18 cellular contexts compared by ENCODE assay signal in genomic region chr15:38682363-38682762, GRCh38.
DNase-seq lines count a peak whose midpoint lies in the region; ATAC-seq, FAIRE-seq and TF ChIP-seq lines count a peak whose summit lies in the region.
"Had no signal": no experiment of that assay in that cellular context is flagged by ENCODE, and none has a peak within 500 bp of the region (broad histone marks: within the 10 kb centered on the region; RNA-seq: fewer than 3 reads in every experiment).

No MANE protein-coding gene starts in this region.

- DNase-seq in HepG2 (ENCODE audit: low spot score) (no peak), right lobe of liver (no peak), Caco-2 (no peak)
- DNase-seq in stimulated activated naive B cell treated with anti-CD40 and anti-IgM and Interleukin-4, amounts not matched to agents 10 μg/mL and 1 μg/mL and 100 μg/mL, for 72 hours = no peak
- no peak for DNase-seq in CD4-positive, alpha-beta T cell
- DNase-seq: C1 segment of cervical spinal cord; DMS 273 treated with DMSO at 0.1 percent for 48 hours; NCI-H1105 treated with DMSO at 0.1 percent for 48 hours; NCI-H1694 treated with DMSO at 0.1 percent for 48 hours; NK-92 treated with Interleukin-12 subunit alpha and Interleukin-12 subunit beta, amount 100 ng/mL, for 24 hours; RPMI8226; SHP77 treated with DMSO at 0.1 percent for 48 hours had no signal

- H3K9ac ChIP-seq in HepG2 (ENCODE audit: insufficient read depth, low read depth, low read length) = no peak overlapping the region

- no peak overlapping the region for H2AFZ ChIP-seq in HepG2 (ENCODE audit: low read length)

- no peak overlapping the region for H3K4me3 ChIP-seq in HepG2 (replicated peaks in 1 of 3; ENCODE audit: insufficient read depth in 1 of 3, low read depth in 2 of 3, low read length in 3 of 3)
- no peak overlapping the region for H3K4me3 ChIP-seq in right lobe of liver
- H3K4me3 ChIP-seq in Caco-2 (ENCODE audit: low read depth, low read length) = no peak overlapping the region
- H3K4me3 ChIP-seq: A549, HAP-1 had no signal

- TF ChIP-seq POLR2A in HepG2 (IDR thresholded peaks at IDR 0.05; ENCODE audit: insufficient read depth in 1 of 2, low read depth in 2 of 2, low read length in 2 of 2) (no peak), right lobe of liver (IDR thresholded peaks at IDR 0.05) (no peak)

- H3K27ac ChIP-seq in HepG2 (ENCODE audit: extremely low read length, insufficient read depth, low read length) (no peak overlapping the region), right lobe of liver (no peak overlapping the region), KOPT-K1 (ENCODE audit: low read depth, low read length, poor library complexity, severe bottlenecking) (peak overlapping the region; percentile 97)
- no peak overlapping the region for H3K27ac ChIP-seq in CD4-positive, alpha-beta T cell (ENCODE audit: low read depth, low read length)
- H3K27ac ChIP-seq: A549 had no signal

- BruUV-seq in HepG2 (replicated peaks; lab: Mats Ljungman, UMichigan) = no TSS peak
- BruUV-seq in Caco-2 (replicated peaks; lab: Mats Ljungman, UMichigan) = no TSS peak

- H3K27ac Mint-ChIP-seq in activated T-helper 17 cell treated with anti-CD3 and anti-CD28 coated beads, Interleukin-2, amount 50 U/mL, for 72 hours = peak overlapping the region; percentile 90
- H3K27ac Mint-ChIP-seq in stimulated activated naive B cell treated with anti-CD40 and anti-IgM and Interleukin-4, amounts not matched to agents 10 μg/mL and 1 μg/mL and 100 μg/mL, for 72 hours = peak overlapping the region; percentile 39
- H3K27ac Mint-ChIP-seq in CD4-positive, alpha-beta T cell = no peak overlapping the region
- H3K27ac Mint-ChIP-seq in Caco-2 (ENCODE audit: unreplicated experiment) = no peak overlapping the region

- no peaks in the 10 kb centered on the region for H3K36me3 ChIP-seq in HepG2 (replicated peaks in 1 of 2; ENCODE audit: control insufficient read depth in 1 of 2, insufficient read depth in 2 of 2, low read length in 2 of 2)
- no peaks in the 10 kb centered on the region for H3K36me3 ChIP-seq in right lobe of liver
- no peaks in the 10 kb centered on the region for H3K36me3 ChIP-seq in KOPT-K1 (ENCODE audit: insufficient read depth, low read length)
- no peaks in the 10 kb centered on the region for H3K36me3 ChIP-seq in Caco-2 (ENCODE audit: control insufficient read depth, insufficient read depth, low read length)
- H3K36me3 ChIP-seq: HAP-1 had no signal

- POLR2A ChIA-PET in HepG2 (lab: Yijun Ruan, JAX) = no interaction called here
- POLR2A ChIA-PET in CD4-positive, alpha-beta T cell (lab: Charles Lee) = interaction anchor here (1.0 to 11.2 kb wide), 11 partner anchors 10 to 208 kb away, joined by 3 to 379 read pairs (median 6); partner anchors contain the start of gene RASGRP1
- POLR2A ChIA-PET in Caco-2 (lab: Charles Lee) = no interaction called here

- in situ Hi-C loops in HepG2 (cut with HindIII; ENCODE audit: extremely low pct_ligation_motif_present, low pct_unique_long_range_greater_than_20kb) = loop anchor here (10.0 to 25.0 kb wide), 2 partner anchors 208 to 670 kb away; no protein-coding TSS in a partner anchor

- H3K9me3 ChIP-seq in HepG2 (ENCODE audit: low read length) (no peaks in the 10 kb centered on the region), right lobe of liver (no peaks in the 10 kb centered on the region), KOPT-K1 (ENCODE audit: insufficient read depth, low read length, poor library complexity, severe bottlenecking) (no peaks in the 10 kb centered on the region), Caco-2 (no peaks in the 10 kb centered on the region)
- no peaks in the 10 kb centered on the region for H3K9me3 ChIP-seq in CD4-positive, alpha-beta T cell (ENCODE audit: control insufficient read depth, low read length)
- H3K9me3 ChIP-seq: A549, HAP-1 had no signal

- H3K79me2 ChIP-seq in HepG2 (ENCODE audit: insufficient read depth, low read length) = no peaks in the 10 kb centered on the region

- TF ChIP-seq EP300 in HepG2 (IDR thresholded peaks at IDR 0.05; ENCODE audit: low read depth in 2 of 2, low read length in 2 of 2) = no peak
- no peak for TF ChIP-seq EP300 in HepG2 (CRISPR knock-in tag; IDR thresholded peaks at IDR 0.05; ENCODE audit: borderline replicate concordance)

- no peaks in the 10 kb centered on the region for H3K36me3 Mint-ChIP-seq in activated T-helper 17 cell treated with anti-CD3 and anti-CD28 coated beads, Interleukin-2, amount 50 U/mL, for 72 hours (ENCODE audit: low read depth)
- H3K36me3 Mint-ChIP-seq in stimulated activated naive B cell treated with anti-CD40 and anti-IgM and Interleukin-4, amounts not matched to agents 10 μg/mL and 1 μg/mL and 100 μg/mL, for 72 hours = no peaks in the 10 kb centered on the region
- H3K36me3 Mint-ChIP-seq in CD4-positive, alpha-beta T cell (ENCODE audit: low read depth) = no peaks in the 10 kb centered on the region
- H3K36me3 Mint-ChIP-seq in Caco-2 (ENCODE audit: insufficient read depth, unreplicated experiment) = no peaks in the 10 kb centered on the region

- peaks cover 46% of the 10 kb centered on the region for H3K4me1 Mint-ChIP-seq in activated T-helper 17 cell treated with anti-CD3 and anti-CD28 coated beads, Interleukin-2, amount 50 U/mL, for 72 hours
- H3K4me1 Mint-ChIP-seq in stimulated activated naive B cell treated with anti-CD40 and anti-IgM and Interleukin-4, amounts not matched to agents 10 μg/mL and 1 μg/mL and 100 μg/mL, for 72 hours = peaks cover 17 to 37% of the 10 kb centered on the region in 2 donors
- peaks cover 84% of the 10 kb centered on the region for H3K4me1 Mint-ChIP-seq in CD4-positive, alpha-beta T cell (ENCODE audit: low read depth)
- peaks cover 4% of the 10 kb centered on the region for H3K4me1 Mint-ChIP-seq in Caco-2 (ENCODE audit: low read depth, unreplicated experiment)

- TF ChIP-seq CTCF in HepG2 (CRISPR knock-in tag; IDR thresholded peaks at IDR 0.05) (no peak), right lobe of liver (IDR thresholded peaks at IDR 0.05) (no peak), Caco-2 (IDR thresholded peaks at IDR 0.05; ENCODE audit: insufficient read depth in 1 of 2, low read depth in 1 of 2, low read length in 1 of 2, severe bottlenecking in 1 of 2, unreplicated experiment in 1 of 2) (no peak)
- no peak for TF ChIP-seq CTCF in CD4-positive, alpha-beta T cell (IDR thresholded peaks at IDR 0.05)

- no peaks in the 10 kb centered on the region for H3K4me1 ChIP-seq in HepG2 (ENCODE audit: insufficient read depth, low read length)
- H3K4me1 ChIP-seq in right lobe of liver = no peaks in the 10 kb centered on the region
- no peaks in the 10 kb centered on the region for H3K4me1 ChIP-seq in Caco-2
- H3K4me1 ChIP-seq: A549, HAP-1 had no signal

- H4K20me1 ChIP-seq in HepG2 (ENCODE audit: insufficient read depth, low read length) = no peaks in the 10 kb centered on the region

- H3K27me3 ChIP-seq in HepG2 (ENCODE audit: control insufficient read depth in 1 of 2, insufficient read depth in 2 of 2, low read length in 2 of 2) (no peaks in the 10 kb centered on the region; a peak in 1 of 5 replicates), right lobe of liver (no peaks in the 10 kb centered on the region), Caco-2 (replicated peaks; ENCODE audit: control insufficient read depth, insufficient read depth, low read length) (no peaks in the 10 kb centered on the region)
- no peaks in the 10 kb centered on the region for H3K27me3 ChIP-seq in CD4-positive, alpha-beta T cell (ENCODE audit: control insufficient read depth, insufficient read depth, low read length)

- CTCF ChIA-PET in HepG2 (lab: Yijun Ruan, JAX; ENCODE audit: low intra/inter-chr PET ratio, low total read pairs) (no interaction called here), Caco-2 (lab: Charles Lee) (interaction anchor here (0.9 kb wide), 1 partner anchor 118 kb away, joined by 9 read pairs; the partner anchor contains the start of gene RASGRP1)
- CTCF ChIA-PET in CD4-positive, alpha-beta T cell (lab: Charles Lee) = interaction anchor here (0.8 to 11.2 kb wide), 13 partner anchors 9 to 242 kb away, joined by 3 to 247 read pairs (median 6); partner anchors contain the start of gene RASGRP1

- H3K4me3 Mint-ChIP-seq in activated T-helper 17 cell treated with anti-CD3 and anti-CD28 coated beads, Interleukin-2, amount 50 U/mL, for 72 hours = no peak overlapping the region
- H3K4me3 Mint-ChIP-seq in stimulated activated naive B cell treated with anti-CD40 and anti-IgM and Interleukin-4, amounts not matched to agents 10 μg/mL and 1 μg/mL and 100 μg/mL, for 72 hours = no peak overlapping the region
- H3K4me3 Mint-ChIP-seq in CD4-positive, alpha-beta T cell = no peak overlapping the region
- no peak overlapping the region for H3K4me3 Mint-ChIP-seq in Caco-2 (ENCODE audit: unreplicated experiment)

- no peaks in the 10 kb centered on the region for H3K27me3 Mint-ChIP-seq in activated T-helper 17 cell treated with anti-CD3 and anti-CD28 coated beads, Interleukin-2, amount 50 U/mL, for 72 hours
- no peaks in the 10 kb centered on the region for H3K27me3 Mint-ChIP-seq in stimulated activated naive B cell treated with anti-CD40 and anti-IgM and Interleukin-4, amounts not matched to agents 10 μg/mL and 1 μg/mL and 100 μg/mL, for 72 hours
- H3K27me3 Mint-ChIP-seq in CD4-positive, alpha-beta T cell = no peaks in the 10 kb centered on the region
- H3K27me3 Mint-ChIP-seq in Caco-2 (ENCODE audit: insufficient read depth, unreplicated experiment) = peaks cover 6% of the 10 kb centered on the region

- FAIRE-seq in HepG2 (lab: Jason Lieb, UNC) = no peak
- FAIRE-seq: A549, G401.6 had no signal

- ATAC-seq in HepG2 (no peak), right lobe of liver (no peak)
- no peak for ATAC-seq in activated T-helper 17 cell treated with anti-CD3 and anti-CD28 coated beads, Interleukin-2, amount 50 U/mL, for 72 hours (replicated peaks)
- ATAC-seq in stimulated activated naive B cell treated with anti-CD40 and anti-IgM and Interleukin-4, amounts not matched to agents 10 μg/mL and 1 μg/mL and 100 μg/mL, for 72 hours (replicated peaks) = no peak
- ATAC-seq in CD4-positive, alpha-beta T cell (ENCODE audit: poor library complexity) = no peak
- ATAC-seq: A549, SK-N-SH treated with all-trans-retinoic acid at 6 μM for 48 hours had no signal

- peaks cover 5% of the 10 kb centered on the region for H3K9me3 Mint-ChIP-seq in activated T-helper 17 cell treated with anti-CD3 and anti-CD28 coated beads, Interleukin-2, amount 50 U/mL, for 72 hours
- H3K9me3 Mint-ChIP-seq in stimulated activated naive B cell treated with anti-CD40 and anti-IgM and Interleukin-4, amounts not matched to agents 10 μg/mL and 1 μg/mL and 100 μg/mL, for 72 hours = no peaks in the 10 kb centered on the region
- H3K9me3 Mint-ChIP-seq in CD4-positive, alpha-beta T cell = no peaks in the 10 kb centered on the region
- H3K9me3 Mint-ChIP-seq in Caco-2 (ENCODE audit: unreplicated experiment) = no peaks in the 10 kb centered on the region

- no peak for TF ChIP-seq RAD21 in HepG2 (CRISPR knock-in tag; IDR thresholded peaks at IDR 0.05)

- 0% methylated on average over 3 of the region's 3 CpGs for WGBS in HepG2 (ENCODE audit: low lambda C conversion rate)
- WGBS in right lobe of liver (ENCODE audit: insufficient coverage, low coverage, low lambda C conversion rate, missing lambda C conversion rate) = 43% methylated on average over 3 of the region's 3 CpGs

- intact Hi-C loops in HepG2 (cut with micrococcal nuclease; ENCODE audit: unreplicated experiment) (no loop called here), right lobe of liver (cut with DNase I) (loop anchor here in 1 of 2 donors (10.0 kb wide), 1 partner anchor 118 kb away; the partner anchor contains the start of gene RASGRP1), Caco-2 (cut with micrococcal nuclease; ENCODE audit: unreplicated experiment) (loop anchor here (5.0 kb wide), 1 partner anchor 680 kb away; no protein-coding TSS in a partner anchor)
- intact Hi-C loops in CD4-positive, alpha-beta T cell (cut with DNase I, micrococcal nuclease) = loop anchor here in 1 of 2 experiments (10.0 kb wide), 1 partner anchor 48 kb away; no protein-coding TSS in a partner anchor

- no peak overlapping the region for H3K4me2 ChIP-seq in HepG2 (ENCODE audit: low read depth, low read length)
- H3K4me2 ChIP-seq: A549 had no signal

Comparison
In these comparisons a context has a peak if more than half of its experiments do, and no peak if none do; other contexts are left out.
1. H3K27ac Mint-ChIP-seq: peak in activated T-helper 17 cell treated with anti-CD3 and anti-CD28 coated beads, Interleukin-2, amount 50 U/mL, for 72 hours (single experiment) and stimulated activated naive B cell treated with anti-CD40 and anti-IgM and Interleukin-4, amounts not matched to agents 10 μg/mL and 1 μg/mL and 100 μg/mL, for 72 hours (single experiment); none in CD4-positive, alpha-beta T cell (single experiment) and Caco-2 (single experiment).